20 cellular contexts compared by ENCODE assay signal in genomic region chr7:7858559-7858958, GRCh38.
DNase-seq lines count a peak whose midpoint lies in the region; ATAC-seq, FAIRE-seq and TF ChIP-seq lines count a peak whose summit lies in the region.
"Had no signal": no experiment of that assay in that cellular context is flagged by ENCODE, and none has a peak within 500 bp of the region (broad histone marks: within the 10 kb centered on the region; RNA-seq: fewer than 3 reads in every experiment).

No MANE protein-coding gene starts in this region.

- DNase-seq in D721Med (ENCODE audit: insufficient read length, low spot score) (no peak), GM12892 (ENCODE audit: insufficient read length) (no peak), MV-4-11 (lab: John Stamatoyannopoulos, UW) (peak; percentile 64), lung microvascular endothelial cell (ENCODE audit: low read depth in 2 of 2) (peak; percentile 79), AG08396 (ENCODE audit: low spot score) (no peak), GM19240 (ENCODE audit: insufficient read length, low spot score) (no peak)
- DNase-seq in effector memory CD4-positive, alpha-beta T cell: no peak
- DNase-seq: activated CD4-positive, alpha-beta memory T cell treated with anti-CD3 and anti-CD28 coated beads for 36 hours; activated naive CD4-positive, alpha-beta T cell; amygdala; Caco-2; esophagus squamous epithelium; glutamatergic neuron; NCI-H2171; NCI-H69; stimulated activated CD4-positive, alpha-beta T cell treated with anti-CD3 and anti-CD28 coated beads, Interleukin-15, amount 100 ng/mL, for 24 hours; transverse colon had no signal

- no peak for ATAC-seq in HG03025 (IDR thresholded peaks at IDR 0.05; ENCODE audit: low FRiP score, unreplicated experiment)
- ATAC-seq: left lobe of liver had no signal

- FAIRE-seq in D721Med (lab: Jason Lieb, UNC) (peak; percentile 29), GM12892 (lab: Jason Lieb, UNC) (peak; percentile 95)

- H3K9me3 ChIP-seq in effector memory CD4-positive, alpha-beta T cell (ENCODE audit: control insufficient read depth, low read length): peaks cover 7% of the 10 kb centered on the region

- no peak for TF ChIP-seq POLR2A in GM12892 (IDR thresholded peaks at IDR 0.05; ENCODE audit: low read depth, low read length)

- H3K27me3 ChIP-seq in effector memory CD4-positive, alpha-beta T cell (replicated peaks; ENCODE audit: control insufficient read depth, insufficient read depth, low read length, poor library complexity, severe bottlenecking): no peaks in the 10 kb centered on the region
- H3K27me3 ChIP-seq: cardiac muscle cell, esophagus squamous epithelium, transverse colon had no signal

- no peak overlapping the region for H3K27ac ChIP-seq in effector memory CD4-positive, alpha-beta T cell (ENCODE audit: insufficient read depth, low read length, poor library complexity, severe bottlenecking)
- H3K27ac ChIP-seq: cardiac muscle cell, esophagus squamous epithelium, transverse colon had no signal

- no peaks in the 10 kb centered on the region for H3K4me1 ChIP-seq in effector memory CD4-positive, alpha-beta T cell (ENCODE audit: control insufficient read depth, insufficient read depth, low read length, poor library complexity, severe bottlenecking)
- H3K4me1 ChIP-seq: esophagus squamous epithelium had no signal

- H3K36me3 ChIP-seq in effector memory CD4-positive, alpha-beta T cell (ENCODE audit: control insufficient read depth, insufficient read depth, low read length): no peaks in the 10 kb centered on the region
- H3K36me3 ChIP-seq: cardiac muscle cell, esophagus squamous epithelium had no signal

- no peak overlapping the region for H3K4me3 ChIP-seq in effector memory CD4-positive, alpha-beta T cell (ENCODE audit: insufficient read depth, low read depth, low read length, poor library complexity, severe bottlenecking)
- H3K4me3 ChIP-seq: cardiac muscle cell, esophagus squamous epithelium, transverse colon had no signal

- no peak for TF ChIP-seq CTCF in D721Med (IDR thresholded peaks at IDR 0.05; ENCODE audit: insufficient read depth, missing control alignments)

Comparison
In these comparisons a context has a peak if more than half of its experiments do, and no peak if none do; other contexts are left out.
1. DNase-seq: peak in MV-4-11 (single experiment) and lung microvascular endothelial cell (2 of 2); none in D721Med (single experiment), GM12892 (single experiment), effector memory CD4-positive, alpha-beta T cell (0 of 3), AG08396 (single experiment) and GM19240 (single experiment).